In the genomic region with DNA sequence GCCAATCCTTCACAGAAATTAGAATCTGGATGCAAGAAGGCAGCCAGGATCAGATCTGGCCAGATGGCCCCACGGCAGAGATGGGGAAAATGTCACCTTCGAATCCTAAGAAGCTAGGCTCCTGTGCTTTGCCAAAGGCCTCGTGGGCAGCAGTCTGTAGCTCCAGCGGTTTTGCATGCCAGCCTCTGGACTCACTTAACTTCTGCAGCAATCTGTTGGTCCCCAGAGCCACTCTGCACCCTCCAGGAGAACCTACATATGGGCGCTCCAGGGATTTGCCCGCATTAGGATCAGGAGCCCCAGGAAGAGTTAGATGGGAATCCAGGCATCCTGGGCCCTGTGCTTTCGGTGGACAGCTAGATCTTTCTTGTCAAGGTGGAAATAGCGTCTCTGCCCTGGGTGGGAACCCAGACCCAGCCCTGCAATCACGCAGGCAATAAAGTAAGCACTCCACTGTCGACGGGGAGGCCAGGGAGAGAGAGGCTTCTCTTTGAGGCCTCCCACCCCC, we compare ENCODE assay signal across 1 cellular context.
TF ChIP-seq lines count a peak whose summit lies in the region.

No MANE protein-coding gene starts in this region.

TF ChIP-seq in SK-N-SH treated with all-trans-retinoic acid at 6 μM for 48 hours, 23 proteins besides CTCF, POLR2A, EP300 and RAD21 (continued from another document):
- TF ChIP-seq, protein P1, sequence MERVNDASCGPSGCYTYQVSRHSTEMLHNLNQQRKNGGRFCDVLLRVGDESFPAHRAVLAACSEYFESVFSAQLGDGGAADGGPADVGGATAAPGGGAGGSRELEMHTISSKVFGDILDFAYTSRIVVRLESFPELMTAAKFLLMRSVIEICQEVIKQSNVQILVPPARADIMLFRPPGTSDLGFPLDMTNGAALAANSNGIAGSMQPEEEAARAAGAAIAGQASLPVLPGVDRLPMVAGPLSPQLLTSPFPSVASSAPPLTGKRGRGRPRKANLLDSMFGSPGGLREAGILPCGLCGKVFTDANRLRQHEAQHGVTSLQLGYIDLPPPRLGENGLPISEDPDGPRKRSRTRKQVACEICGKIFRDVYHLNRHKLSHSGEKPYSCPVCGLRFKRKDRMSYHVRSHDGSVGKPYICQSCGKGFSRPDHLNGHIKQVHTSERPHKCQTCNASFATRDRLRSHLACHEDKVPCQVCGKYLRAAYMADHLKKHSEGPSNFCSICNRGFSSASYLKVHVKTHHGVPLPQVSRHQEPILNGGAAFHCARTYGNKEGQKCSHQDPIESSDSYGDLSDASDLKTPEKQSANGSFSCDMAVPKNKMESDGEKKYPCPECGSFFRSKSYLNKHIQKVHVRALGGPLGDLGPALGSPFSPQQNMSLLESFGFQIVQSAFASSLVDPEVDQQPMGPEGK (CRISPR knock-in tag; IDR thresholded peaks at IDR 0.05; ENCODE audit: borderline replicate concordance) = no peak
- TF ChIP-seq ZFP3 (CRISPR knock-in tag; IDR thresholded peaks at IDR 0.05) (no peak), RARB (CRISPR knock-in tag; IDR thresholded peaks at IDR 0.05) (no peak), ARNTL (CRISPR knock-in tag; IDR thresholded peaks at IDR 0.05; ENCODE audit: borderline replicate concordance, low read depth) (no peak), CSDC2 (CRISPR knock-in tag; IDR thresholded peaks at IDR 0.05) (no peak), PPARA (CRISPR knock-in tag; IDR thresholded peaks at IDR 0.05; ENCODE audit: borderline replicate concordance) (no peak), TCF4 (CRISPR knock-in tag; IDR thresholded peaks at IDR 0.05; ENCODE audit: borderline replicate concordance) (no peak), SNAI2 (CRISPR knock-in tag; IDR thresholded peaks at IDR 0.05) (no peak), BACH2 (CRISPR knock-in tag; IDR thresholded peaks at IDR 0.05; ENCODE audit: borderline replicate concordance) (no peak)
- TF ChIP-seq, protein P2, sequence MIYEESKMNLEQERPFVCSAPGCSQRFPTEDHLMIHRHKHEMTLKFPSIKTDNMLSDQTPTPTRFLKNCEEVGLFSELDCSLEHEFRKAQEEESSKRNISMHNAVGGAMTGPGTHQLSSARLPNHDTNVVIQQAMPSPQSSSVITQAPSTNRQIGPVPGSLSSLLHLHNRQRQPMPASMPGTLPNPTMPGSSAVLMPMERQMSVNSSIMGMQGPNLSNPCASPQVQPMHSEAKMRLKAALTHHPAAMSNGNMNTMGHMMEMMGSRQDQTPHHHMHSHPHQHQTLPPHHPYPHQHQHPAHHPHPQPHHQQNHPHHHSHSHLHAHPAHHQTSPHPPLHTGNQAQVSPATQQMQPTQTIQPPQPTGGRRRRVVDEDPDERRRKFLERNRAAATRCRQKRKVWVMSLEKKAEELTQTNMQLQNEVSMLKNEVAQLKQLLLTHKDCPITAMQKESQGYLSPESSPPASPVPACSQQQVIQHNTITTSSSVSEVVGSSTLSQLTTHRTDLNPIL (CRISPR knock-in tag; IDR thresholded peaks at IDR 0.05; ENCODE audit: low read depth) = no peak
- TF ChIP-seq, protein P3, sequence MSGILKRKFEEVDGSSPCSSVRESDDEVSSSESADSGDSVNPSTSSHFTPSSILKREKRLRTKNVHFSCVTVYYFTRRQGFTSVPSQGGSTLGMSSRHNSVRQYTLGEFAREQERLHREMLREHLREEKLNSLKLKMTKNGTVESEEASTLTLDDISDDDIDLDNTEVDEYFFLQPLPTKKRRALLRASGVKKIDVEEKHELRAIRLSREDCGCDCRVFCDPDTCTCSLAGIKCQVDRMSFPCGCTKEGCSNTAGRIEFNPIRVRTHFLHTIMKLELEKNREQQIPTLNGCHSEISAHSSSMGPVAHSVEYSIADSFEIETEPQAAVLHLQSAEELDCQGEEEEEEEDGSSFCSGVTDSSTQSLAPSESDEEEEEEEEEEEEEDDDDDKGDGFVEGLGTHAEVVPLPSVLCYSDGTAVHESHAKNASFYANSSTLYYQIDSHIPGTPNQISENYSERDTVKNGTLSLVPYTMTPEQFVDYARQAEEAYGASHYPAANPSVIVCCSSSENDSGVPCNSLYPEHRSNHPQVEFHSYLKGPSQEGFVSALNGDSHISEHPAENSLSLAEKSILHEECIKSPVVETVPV (CRISPR knock-in tag; IDR thresholded peaks at IDR 0.05) = no peak
